8 cellular contexts compared by ENCODE assay signal in genomic region chr17:39200957-39201510, GRCh38. TPM values are rescaled to one million over a fixed set of nuclear protein-coding genes. Genes with fewer than 3 reads are reported as not detected.
DNase-seq lines count a peak whose midpoint lies in the region; ATAC-seq and TF ChIP-seq lines count a peak whose summit lies in the region.

No MANE protein-coding gene starts in this region.

- H3K9me3 ChIP-seq in GM23248 (ENCODE audit: low read depth) = no peaks in the 10 kb centered on the region
- no peaks in the 10 kb centered on the region for H3K9me3 ChIP-seq in SJSA1 (replicated peaks)

- no peak for DNase-seq in GM23248
- no peak for DNase-seq in SJSA1 (ENCODE audit: low read depth in 1 of 2, low spot score in 2 of 2)
- DNase-seq in fibroblast of pulmonary artery (ENCODE audit: low read depth) = no peak
- no peak for DNase-seq in skeletal muscle cell (ENCODE audit: low read depth)
- DNase-seq in left colon = no peak
- no peak for DNase-seq in NCI-H128 (lab: John Stamatoyannopoulos, UW; ENCODE audit: unreplicated experiment)
- DNase-seq in glomerular visceral epithelial cell (ENCODE audit: extremely low spot score) = no peak

- peak overlapping the region; percentile 86 for H3K4me3 ChIP-seq in GM23248
- peak overlapping the region; percentile 60 for H3K4me3 ChIP-seq in SJSA1
- H3K4me3 ChIP-seq in fibroblast of pulmonary artery (replicated peaks; ENCODE audit: low read depth, low read length) = peak overlapping the region; percentile 99
- H3K4me3 ChIP-seq in skeletal muscle cell (ENCODE audit: low read depth, low read length) = peak overlapping the region; percentile 62

- in situ Hi-C loops in GM23248 (cut with MboI) = no loop called here

- 45 to 51% methylated on average over 11 of the region's 11 CpGs for WGBS in GM23248 (ENCODE audit: low coverage in 1 of 2, low lambda C conversion rate in 2 of 2, missing lambda C conversion rate in 2 of 2), 2 experiments

- ATAC-seq in left colon (no peak), GM19397 (IDR thresholded peaks at IDR 0.05; ENCODE audit: unreplicated experiment) (no peak)

- peak overlapping the region; percentile 97 for H3K4me2 ChIP-seq in GM23248 (ENCODE audit: unreplicated experiment)

- intact Hi-C loops in left colon (cut with DNase I, micrococcal nuclease) = no loop called here

- H3K27me3 ChIP-seq in GM23248 (replicated peaks; ENCODE audit: insufficient read depth) (no peaks in the 10 kb centered on the region), SJSA1 (replicated peaks) (no peaks in the 10 kb centered on the region)

- peaks cover 63% of the 10 kb centered on the region for H3F3A ChIP-seq in GM23248 (ENCODE audit: insufficient read depth)

- H3K4me1 ChIP-seq in GM23248 (ENCODE audit: insufficient read depth) (peaks cover 14% of the 10 kb centered on the region), SJSA1 (replicated peaks) (peaks cover 24% of the 10 kb centered on the region)

- H4K20me1 ChIP-seq in GM23248 (ENCODE audit: insufficient read depth) = no peaks in the 10 kb centered on the region; the same call in 1 of the 2 replicates

- H3K27ac ChIP-seq in GM23248 (peak overlapping the region; percentile 89), SJSA1 (peak overlapping the region; percentile 100)

- no peaks in the 10 kb centered on the region for H3K9me2 ChIP-seq in GM23248 (ENCODE audit: insufficient read depth)

- H3K79me2 ChIP-seq in GM23248 (ENCODE audit: insufficient read depth) = peaks cover 35% of the 10 kb centered on the region

- H3K36me3 ChIP-seq in GM23248 (ENCODE audit: low read depth) (peaks cover 35% of the 10 kb centered on the region), SJSA1 (peaks cover 54% of the 10 kb centered on the region)

- H2AFZ ChIP-seq in GM23248 = no peak overlapping the region

- H3K9ac ChIP-seq in GM23248 = peak overlapping the region; percentile 94

- no peak for TF ChIP-seq CTCF in fibroblast of pulmonary artery (IDR thresholded peaks at IDR 0.05; ENCODE audit: low read length, missing control alignments)

RNA-seq across cellular contexts. Expression of gene RPL19, which starts 1.0 kb away (rescaled TPM):
- total RNA-seq in GM23248 (2014; rRNA removed; shearing (Covaris generic)) = 1,500 and 1,636 TPM in 2 replicates
- 892 and 903 TPM in 2 replicates for polyA plus RNA-seq in GM23248 (2016; fragmentation: Nextera tagmentation; extraction: Ambion mirVana)
- total RNA-seq in SJSA1 (2014; rRNA removed; shearing (Covaris generic)) = 1,822 and 2,517 TPM in 2 replicates
- 1,000 to 10,000 TPM; 1,376 to 1,435 TPM for total RNA-seq in left colon

RNA-seq across cellular contexts. Expression of gene CACNB1, which starts 3.6 kb away (rescaled TPM):
- 6.6 and 8.1 TPM in 2 replicates for total RNA-seq in GM23248 (2014; rRNA removed; shearing (Covaris generic))
- polyA plus RNA-seq in GM23248 (2016; fragmentation: Nextera tagmentation; extraction: Ambion mirVana) = 6.0 and 7.1 TPM in 2 replicates
- 0.94 and 2.9 TPM in 2 replicates for total RNA-seq in SJSA1 (2014; rRNA removed; shearing (Covaris generic))
- 10 to 100 TPM; 12.7 to 16.1 TPM for total RNA-seq in left colon

RNA-seq across cellular contexts. Expression of gene STAC2, which starts 24.7 kb away (rescaled TPM):
- not detected in 2 replicates for total RNA-seq in GM23248 (2014; rRNA removed; shearing (Covaris generic))
- polyA plus RNA-seq in GM23248 (2016; fragmentation: Nextera tagmentation; extraction: Ambion mirVana) = 0.05 TPM in 1 of 2 replicates, not detected in the other
- not detected in 2 replicates for total RNA-seq in SJSA1 (2014; rRNA removed; shearing (Covaris generic))
- under 1 TPM in 1 of 2 donors, not detected in 1; 0.17 TPM for total RNA-seq in left colon

RNA-seq across cellular contexts. Expression of gene ARL5C, which starts 35.1 kb away (rescaled TPM):
- total RNA-seq in GM23248 (2014; rRNA removed; shearing (Covaris generic)) = not detected in 2 replicates
- polyA plus RNA-seq in GM23248 (2016; fragmentation: Nextera tagmentation; extraction: Ambion mirVana) = not detected in 2 replicates
- not detected in 2 replicates for total RNA-seq in SJSA1 (2014; rRNA removed; shearing (Covaris generic))
- total RNA-seq in left colon = under 1 TPM in 1 of 2 donors, not detected in 1; 0.56 TPM

RNA-seq across cellular contexts. Expression of gene PLXDC1, which starts 49.6 kb away (rescaled TPM):
- not detected in 2 replicates for total RNA-seq in GM23248 (2014; rRNA removed; shearing (Covaris generic))
- 0.24 and 0.71 TPM in 2 replicates for polyA plus RNA-seq in GM23248 (2016; fragmentation: Nextera tagmentation; extraction: Ambion mirVana)
- total RNA-seq in SJSA1 (2014; rRNA removed; shearing (Covaris generic)) = not detected in 2 replicates
- 1 to 10 TPM; 2.3 to 5.0 TPM for total RNA-seq in left colon
